ENCODE assay signal across 8 cellular contexts in genomic region chr22:32802291-32802826, GRCh38. TPM values are rescaled to one million over a fixed set of nuclear protein-coding genes. Genes with fewer than 3 reads are reported as not detected.
DNase-seq lines count a peak whose midpoint lies in the region; ATAC-seq and TF ChIP-seq lines count a peak whose summit lies in the region.

No MANE protein-coding gene starts in this region.

- H3K4me1 Mint-ChIP-seq in CD8-positive, alpha-beta memory T cell: peaks cover 0 to 5% (median 0%) of the 10 kb centered on the region in 3 donors

- WGBS in smooth muscle cell (ENCODE audit: low lambda C conversion rate): 8% methylated on average over 11 of the region's 12 CpGs

- no peaks in the 10 kb centered on the region for H4K20me1 ChIP-seq in HCT116 (ENCODE audit: insufficient read depth)
- H4K20me1 ChIP-seq in smooth muscle cell (ENCODE audit: low read depth): peaks cover 57% of the 10 kb centered on the region

- no peaks in the 10 kb centered on the region for H3K36me3 Mint-ChIP-seq in CD8-positive, alpha-beta memory T cell

- peaks cover 2 to 4% of the 10 kb centered on the region in 2 experiments; a peak in 1 of 4 replicates for H3K4me1 ChIP-seq in HCT116 (ENCODE audit: control insufficient read depth in 1 of 2, insufficient read depth in 2 of 2, low read length in 2 of 2)
- peaks cover 0 to 2% of the 10 kb centered on the region in 2 donors for H3K4me1 ChIP-seq in breast epithelium
- peaks cover 0 to 25% of the 10 kb centered on the region in 2 donors for H3K4me1 ChIP-seq in left lung
- H3K4me1 ChIP-seq in smooth muscle cell (ENCODE audit: low read depth): peaks cover 24% of the 10 kb centered on the region
- no peaks in the 10 kb centered on the region for H3K4me1 ChIP-seq in CD8-positive, alpha-beta memory T cell (ENCODE audit: insufficient read depth, low read length)

- peaks cover 5% of the 10 kb centered on the region; the same call in 1 of the 2 replicates for H3K27me3 ChIP-seq in HCT116 (ENCODE audit: insufficient read depth, low read length)
- H3K27me3 ChIP-seq in breast epithelium: peaks cover 0 to 12% of the 10 kb centered on the region in 2 donors
- H3K27me3 ChIP-seq in left lung: peaks cover 6 to 44% of the 10 kb centered on the region in 2 donors
- no peaks in the 10 kb centered on the region for H3K27me3 ChIP-seq in smooth muscle cell (ENCODE audit: low read depth)
- H3K27me3 ChIP-seq in CD8-positive, alpha-beta memory T cell (ENCODE audit: insufficient read depth, low read length, poor library complexity, severe bottlenecking): peaks cover 7% of the 10 kb centered on the region

- TSS peak; percentile 84 for BruUV-seq in HCT116 (replicated peaks; lab: Mats Ljungman, UMichigan)

- RAD21 ChIA-PET in HCT116 (lab: Charles Lee; ENCODE audit: low non-redundant PET in 1 of 2, low total read pairs in 2 of 2, uncharacterized antibody in 2 of 2, unreplicated experiment in 2 of 2): no interaction called here

- H3F3A ChIP-seq in smooth muscle cell (ENCODE audit: low read depth): peaks cover 75% of the 10 kb centered on the region

- intact Hi-C loops in HCT116 (cut with micrococcal nuclease) (loop anchor here (10.0 kb wide), 1 partner anchor 58 kb away; no protein-coding TSS in a partner anchor), breast epithelium (cut with DNase I; ENCODE audit: low total_unique reads) (no loop called here), left lung (cut with DNase I) (loop anchor here in 1 of 2 donors (10.0 kb wide), 1 partner anchor 192 kb away; no protein-coding TSS in a partner anchor), left colon (cut with DNase I, micrococcal nuclease) (no loop called here)

- no peak overlapping the region for H3K4me3 Mint-ChIP-seq in CD8-positive, alpha-beta memory T cell

- H3K9me3 ChIP-seq in HCT116 (ENCODE audit: control insufficient read depth in 1 of 2, insufficient read depth in 1 of 2, low read depth in 1 of 2, low read length in 2 of 2) (no peaks in the 10 kb centered on the region), breast epithelium (no peaks in the 10 kb centered on the region), left lung (no peaks in the 10 kb centered on the region), smooth muscle cell (replicated peaks; ENCODE audit: low read depth) (no peaks in the 10 kb centered on the region)
- H3K9me3 ChIP-seq in CD8-positive, alpha-beta memory T cell (ENCODE audit: low read length): no peaks in the 10 kb centered on the region

- TF ChIP-seq RAD21 in HCT116 (IDR thresholded peaks at IDR 0.05; ENCODE audit: low read depth): no peak

- DNase-seq in HCT116 (ENCODE audit: low read depth, low spot score): no peak
- DNase-seq in breast epithelium (ENCODE audit: low spot score in 2 of 2): no peak
- DNase-seq in left lung: no peak
- DNase-seq in smooth muscle cell (lab: John Stamatoyannopoulos, UW; ENCODE audit: unreplicated experiment): no peak
- no peak for DNase-seq in NCI-H226
- DNase-seq in left colon: no peak
- no peak for DNase-seq in NCI-H2227 treated with DMSO at 0.1 percent for 48 hours (lab: John Stamatoyannopoulos, UW)
- no peak for DNase-seq in CD8-positive, alpha-beta memory T cell

- H3K27ac ChIP-seq in HCT116 (ENCODE audit: low read depth, low read length) (no peak overlapping the region), breast epithelium (peak overlapping the region; percentile 90 to 95), left lung (peak overlapping the region; percentile 69 to 76), smooth muscle cell (ENCODE audit: low read depth) (peak overlapping the region; percentile 82)
- H3K27ac ChIP-seq in CD8-positive, alpha-beta memory T cell (ENCODE audit: low read depth, low read length): no peak overlapping the region

- H3K27ac Mint-ChIP-seq in CD8-positive, alpha-beta memory T cell: no peak overlapping the region

- no peak overlapping the region for H2AFZ ChIP-seq in HCT116 (ENCODE audit: low read depth, low read length, poor library complexity, severe bottlenecking)
- no peak overlapping the region for H2AFZ ChIP-seq in smooth muscle cell (ENCODE audit: low read depth)

- CTCF ChIA-PET in HCT116 (lab: Charles Lee): interaction anchor here (0.7 kb wide), 1 partner anchor 266 kb away, joined by 3 read pairs; no protein-coding TSS in a partner anchor
- CTCF ChIA-PET in CD8-positive, alpha-beta memory T cell (lab: Charles Lee): no interaction called here

- TF ChIP-seq POLR2A in HCT116 (IDR thresholded peaks at IDR 0.05; ENCODE audit: borderline replicate concordance, extremely low read depth, insufficient read depth, insufficient read length) (no peak), breast epithelium (IDR thresholded peaks at IDR 0.05) (no peak)

- ATAC-seq in HCT116 (no peak), left lung (no peak), left colon (no peak)

- H3K4me2 ChIP-seq in HCT116 (ENCODE audit: low read length) (peak overlapping the region; percentile 55), smooth muscle cell (peak overlapping the region; percentile 94)

- POLR2A ChIA-PET in HCT116 (lab: Charles Lee): no interaction called here
- POLR2A ChIA-PET in CD8-positive, alpha-beta memory T cell (lab: Charles Lee): no interaction called here

- H3K79me2 ChIP-seq in HCT116 (ENCODE audit: insufficient read depth, low read length) (no peaks in the 10 kb centered on the region), smooth muscle cell (ENCODE audit: low read depth) (peaks cover 80% of the 10 kb centered on the region)

- H3K9ac ChIP-seq in HCT116 (ENCODE audit: low read length) (no peak overlapping the region), smooth muscle cell (ENCODE audit: low read depth) (peak overlapping the region; percentile 94)

- H3K27me3 Mint-ChIP-seq in CD8-positive, alpha-beta memory T cell: peaks cover 28 to 67% of the 10 kb centered on the region in 2 donors

- H3K9me3 Mint-ChIP-seq in CD8-positive, alpha-beta memory T cell: no peaks in the 10 kb centered on the region

- H3K36me3 ChIP-seq in HCT116 (ENCODE audit: control insufficient read depth in 1 of 2, insufficient read depth in 2 of 2, low read length in 2 of 2) (no peaks in the 10 kb centered on the region), breast epithelium (no peaks in the 10 kb centered on the region), left lung (no peaks in the 10 kb centered on the region), smooth muscle cell (ENCODE audit: low read depth) (no peaks in the 10 kb centered on the region)
- H3K36me3 ChIP-seq in CD8-positive, alpha-beta memory T cell (ENCODE audit: insufficient read depth, low read length): no peaks in the 10 kb centered on the region

- H3K4me3 ChIP-seq in HCT116 (replicated peaks in 1 of 2; ENCODE audit: low read depth in 1 of 2, low read length in 2 of 2) (peak overlapping the region; percentile 31 to 43; a peak in 2 of 4 replicates), breast epithelium (peak overlapping the region; percentile 78 to 99 (median 96)), left lung (peak overlapping the region; percentile 56 to 65), smooth muscle cell (peak overlapping the region; percentile 92)
- H3K4me3 ChIP-seq in CD8-positive, alpha-beta memory T cell (ENCODE audit: low read length): no peak overlapping the region

- no peaks in the 10 kb centered on the region for H3K9me2 ChIP-seq in HCT116 (ENCODE audit: insufficient read depth)

- no peak for TF ChIP-seq CTCF in HCT116 (IDR thresholded peaks at IDR 0.05 in 2 of 3, conservative IDR thresholded peaks at IDR 0.05 in 1 of 3; ENCODE audit: borderline replicate concordance in 1 of 3, insufficient read depth in 1 of 3, low read depth in 2 of 3, low read length in 2 of 3)
- no peak for TF ChIP-seq CTCF in breast epithelium (IDR thresholded peaks at IDR 0.05)
- TF ChIP-seq CTCF in left lung (IDR thresholded peaks at IDR 0.05): no peak
- TF ChIP-seq CTCF in smooth muscle cell (IDR thresholded peaks at IDR 0.05; ENCODE audit: borderline replicate concordance, insufficient read depth, poor library complexity, severe bottlenecking): no peak

TF ChIP-seq in HCT116, 20 proteins besides CTCF, POLR2A, EP300 and RAD21:
- no peak for TF ChIP-seq ATF3 (IDR thresholded peaks at IDR 0.05)
- TF ChIP-seq YY1 (IDR thresholded peaks at IDR 0.05; ENCODE audit: extremely low read depth, insufficient replicate concordance, low read depth, low read length): no peak
- no peak for TF ChIP-seq FOSL1 (IDR thresholded peaks at IDR 0.05; ENCODE audit: low read depth)
- TF ChIP-seq JUND (IDR thresholded peaks at IDR 0.05): no peak
- no peak for TF ChIP-seq CEBPB (IDR thresholded peaks at IDR 0.05; ENCODE audit: low read depth)
- no peak for TF ChIP-seq EGR1 (IDR thresholded peaks at IDR 0.05; ENCODE audit: low read depth)
- TF ChIP-seq ELF1 (IDR thresholded peaks at IDR 0.05; ENCODE audit: borderline replicate concordance, low read depth): no peak
- no peak for TF ChIP-seq SRF (IDR thresholded peaks at IDR 0.05; ENCODE audit: low read depth)
- TF ChIP-seq, protein P1, sequence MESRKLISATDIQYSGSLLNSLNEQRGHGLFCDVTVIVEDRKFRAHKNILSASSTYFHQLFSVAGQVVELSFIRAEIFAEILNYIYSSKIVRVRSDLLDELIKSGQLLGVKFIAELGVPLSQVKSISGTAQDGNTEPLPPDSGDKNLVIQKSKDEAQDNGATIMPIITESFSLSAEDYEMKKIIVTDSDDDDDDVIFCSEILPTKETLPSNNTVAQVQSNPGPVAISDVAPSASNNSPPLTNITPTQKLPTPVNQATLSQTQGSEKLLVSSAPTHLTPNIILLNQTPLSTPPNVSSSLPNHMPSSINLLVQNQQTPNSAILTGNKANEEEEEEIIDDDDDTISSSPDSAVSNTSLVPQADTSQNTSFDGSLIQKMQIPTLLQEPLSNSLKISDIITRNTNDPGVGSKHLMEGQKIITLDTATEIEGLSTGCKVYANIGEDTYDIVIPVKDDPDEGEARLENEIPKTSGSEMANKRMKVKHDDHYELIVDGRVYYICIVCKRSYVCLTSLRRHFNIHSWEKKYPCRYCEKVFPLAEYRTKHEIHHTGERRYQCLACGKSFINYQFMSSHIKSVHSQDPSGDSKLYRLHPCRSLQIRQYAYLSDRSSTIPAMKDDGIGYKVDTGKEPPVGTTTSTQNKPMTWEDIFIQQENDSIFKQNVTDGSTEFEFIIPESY (IDR thresholded peaks at IDR 0.05; ENCODE audit: extremely low read depth, insufficient replicate concordance, low read length): no peak

RNA-seq across cellular contexts. Expression of gene TIMP3, which starts 0.9 kb away (rescaled TPM):
- 2.2 TPM for total RNA-seq in HCT116 (2021; ENCODE audit: unreplicated experiment)
- 1.1 TPM in 2 replicates for polyA plus RNA-seq in HCT116 (2012)
- 1,000 to 10,000 TPM in 1 of 3 donors, 100 to 1,000 TPM in 2; 269 to 1,246 (median 290) TPM for total RNA-seq in breast epithelium
- total RNA-seq in left lung: 100 to 1,000 TPM; 277 to 308 TPM
- 3,114 and 3,210 TPM in 2 replicates for total RNA-seq in smooth muscle cell
- 3,050 and 3,942 TPM in 2 replicates for polyA plus RNA-seq in smooth muscle cell
- 10 to 100 TPM; 31.5 to 59.3 TPM for total RNA-seq in left colon
- total RNA-seq in CD8-positive, alpha-beta memory T cell: under 1 TPM; 0.22 to 0.24 TPM
- not detected for polyA plus RNA-seq in CD8-positive, alpha-beta memory T cell

Comparison
In these comparisons a context has a peak if more than half of its experiments do, and no peak if none do; other contexts are left out.
1. H3K27ac ChIP-seq: peak in breast epithelium (2 of 2), left lung (2 of 2) and smooth muscle cell (single experiment); none in HCT116 (single experiment) and CD8-positive, alpha-beta memory T cell (single experiment).
2. RNA of gene TIMP3, which starts 0.9 kb away (total RNA-seq): 3,114 to 3,210 TPM in smooth muscle cell, 277 to 308 TPM in left lung, 269 to 1,246 TPM in breast epithelium and 31.5 to 59.3 TPM in left colon; 2.2 TPM in HCT116 (single experiment) and 0.22 to 0.24 TPM in CD8-positive, alpha-beta memory T cell; every median in the first group is over 10 times any median in the second.